1 cellular context compared by ENCODE assay signal in genomic region chr5:78638423-78638822, GRCh38.
TF ChIP-seq lines count a peak whose summit lies in the region.

No MANE protein-coding gene starts in this region.

TF ChIP-seq in SK-N-SH treated with all-trans-retinoic acid at 6 μM for 48 hours, 23 proteins besides CTCF, POLR2A, EP300 and RAD21 (continued from another document):
- peak; percentile 28; the same call in 1 of the 2 replicates for TF ChIP-seq TSHZ2 (CRISPR knock-in tag; IDR thresholded peaks at IDR 0.05)
- no peak for TF ChIP-seq ZFP3 (CRISPR knock-in tag; IDR thresholded peaks at IDR 0.05)
- TF ChIP-seq ZC3H10 (CRISPR knock-in tag; IDR thresholded peaks at IDR 0.05), result no peak
- TF ChIP-seq BACH2 (CRISPR knock-in tag; IDR thresholded peaks at IDR 0.05; ENCODE audit: borderline replicate concordance), result no peak
